Comparison of ENCODE assay signal across 1 cellular context in genomic region chr2:67671464-67672450, GRCh38.
TF ChIP-seq lines count a peak whose summit lies in the region.

No MANE protein-coding gene starts in this region.

TF ChIP-seq in GM12878, 131 proteins besides CTCF, POLR2A, EP300 and RAD21 (continued from another document):
- TF ChIP-seq, protein P1, sequence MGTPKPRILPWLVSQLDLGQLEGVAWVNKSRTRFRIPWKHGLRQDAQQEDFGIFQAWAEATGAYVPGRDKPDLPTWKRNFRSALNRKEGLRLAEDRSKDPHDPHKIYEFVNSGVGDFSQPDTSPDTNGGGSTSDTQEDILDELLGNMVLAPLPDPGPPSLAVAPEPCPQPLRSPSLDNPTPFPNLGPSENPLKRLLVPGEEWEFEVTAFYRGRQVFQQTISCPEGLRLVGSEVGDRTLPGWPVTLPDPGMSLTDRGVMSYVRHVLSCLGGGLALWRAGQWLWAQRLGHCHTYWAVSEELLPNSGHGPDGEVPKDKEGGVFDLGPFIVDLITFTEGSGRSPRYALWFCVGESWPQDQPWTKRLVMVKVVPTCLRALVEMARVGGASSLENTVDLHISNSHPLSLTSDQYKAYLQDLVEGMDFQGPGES (IDR thresholded peaks at IDR 0.05) = no peak
